ENCODE assay signal across 1 cellular context in the genomic region with DNA sequence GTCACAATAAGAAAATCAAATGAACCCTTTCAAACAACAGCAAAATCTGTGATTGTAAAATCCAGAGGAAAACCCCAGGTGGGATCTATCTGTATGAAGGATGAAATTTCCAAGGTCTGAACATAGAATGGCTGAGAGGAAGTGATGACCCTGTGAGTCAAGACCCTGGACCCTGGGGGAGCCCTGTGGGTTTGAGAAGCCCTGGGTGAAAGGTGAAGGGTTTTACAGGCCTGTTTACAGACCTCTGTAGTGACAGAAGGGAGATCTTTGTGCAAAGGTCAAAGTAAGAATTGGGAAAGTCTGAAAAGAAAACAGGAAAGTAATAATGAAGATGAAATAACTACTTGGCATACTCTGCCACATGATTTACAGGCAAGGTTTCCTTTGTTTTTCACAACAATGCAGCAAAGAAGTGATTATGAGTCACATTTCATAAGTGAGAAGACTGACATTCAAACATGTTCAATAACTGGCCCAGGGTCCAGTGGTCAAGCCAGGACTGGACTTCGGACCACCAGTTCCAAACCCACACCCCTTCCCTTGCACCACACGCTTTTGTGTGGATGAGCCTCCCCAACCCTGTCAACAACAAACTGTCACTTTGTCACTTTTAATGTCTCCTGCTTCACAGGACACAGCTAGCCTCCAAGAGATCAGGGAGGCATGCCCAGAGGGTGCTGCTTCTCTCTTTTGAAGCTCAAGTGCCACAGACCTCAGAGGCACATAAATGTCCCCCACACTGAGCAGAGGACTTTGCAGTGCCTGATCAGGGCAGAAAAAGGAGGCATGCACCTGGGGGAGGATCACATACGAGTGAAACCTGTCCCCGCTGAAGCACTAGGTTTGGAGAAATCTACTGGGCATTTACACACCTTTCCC.
TF ChIP-seq lines count a peak whose summit lies in the region.

No MANE protein-coding gene starts in this region.

TF ChIP-seq in HepG2, 621 proteins besides CTCF, POLR2A, EP300 and RAD21 (continued from another document and continues in another):
- TF ChIP-seq, protein P1, sequence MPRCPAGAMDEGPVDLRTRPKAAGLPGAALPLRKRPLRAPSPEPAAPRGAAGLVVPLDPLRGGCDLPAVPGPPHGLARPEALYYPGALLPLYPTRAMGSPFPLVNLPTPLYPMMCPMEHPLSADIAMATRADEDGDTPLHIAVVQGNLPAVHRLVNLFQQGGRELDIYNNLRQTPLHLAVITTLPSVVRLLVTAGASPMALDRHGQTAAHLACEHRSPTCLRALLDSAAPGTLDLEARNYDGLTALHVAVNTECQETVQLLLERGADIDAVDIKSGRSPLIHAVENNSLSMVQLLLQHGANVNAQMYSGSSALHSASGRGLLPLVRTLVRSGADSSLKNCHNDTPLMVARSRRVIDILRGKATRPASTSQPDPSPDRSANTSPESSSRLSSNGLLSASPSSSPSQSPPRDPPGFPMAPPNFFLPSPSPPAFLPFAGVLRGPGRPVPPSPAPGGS (CRISPR knock-in tag; IDR thresholded peaks at IDR 0.05), result no peak
- TF ChIP-seq SIN3A (IDR thresholded peaks at IDR 0.05; ENCODE audit: borderline replicate concordance, low read depth, low read length) (no peak), TBX3 (IDR thresholded peaks at IDR 0.05; ENCODE audit: borderline replicate concordance) (no peak), SIN3B (IDR thresholded peaks at IDR 0.05; ENCODE audit: low read length) (no peak), NR2C2 (CRISPR knock-in tag; IDR thresholded peaks at IDR 0.05; ENCODE audit: borderline replicate concordance) (0 out of 2 replicates have a peak, but pooled peaks have one; percentile 37), ZNF569 (CRISPR knock-in tag; IDR thresholded peaks at IDR 0.05; ENCODE audit: borderline replicate concordance) (no peak), KAT8 (CRISPR knock-in tag; IDR thresholded peaks at IDR 0.05) (no peak), ZMYM2 (CRISPR knock-in tag; IDR thresholded peaks at IDR 0.05) (0 out of 2 replicates have a peak, but pooled peaks have one; percentile 40), HNF4A (CRISPR knock-in tag; IDR thresholded peaks at IDR 0.05) (peak; percentile 66), RBFOX2 (IDR thresholded peaks at IDR 0.05; ENCODE audit: low read depth, low read length) (no peak), SOX6 (IDR thresholded peaks at IDR 0.05) (no peak), SOX6 (CRISPR knock-in tag; IDR thresholded peaks at IDR 0.05) (peak; percentile 72), NFIC (IDR thresholded peaks at IDR 0.05; ENCODE audit: low read length) (no peak), GATAD2A (CRISPR knock-in tag; IDR thresholded peaks at IDR 0.05) (0 out of 2 replicates have a peak, but pooled peaks have one; percentile 15), BRD4 (CRISPR knock-in tag; IDR thresholded peaks at IDR 0.05) (no peak), NFYB (CRISPR knock-in tag; IDR thresholded peaks at IDR 0.05) (no peak), GTF2F1 (IDR thresholded peaks at IDR 0.05; ENCODE audit: low read length) (no peak), HNF4G (IDR thresholded peaks at IDR 0.05; ENCODE audit: borderline replicate concordance, low read depth, low read length) (peak; percentile 74), HNF4G (CRISPR knock-in tag; IDR thresholded peaks at IDR 0.05; ENCODE audit: borderline replicate concordance, low read depth) (no peak), EHMT2 (IDR thresholded peaks at IDR 0.05; ENCODE audit: borderline replicate concordance, low read depth, low read length) (peak; percentile 48; the same call in 1 of the 2 replicates), NR2F6 (IDR thresholded peaks at IDR 0.05) (peak; percentile 34; the same call in 1 of the 2 replicates), NR2F6 (CRISPR knock-in tag; IDR thresholded peaks at IDR 0.05) (no peak), MTF1 (CRISPR knock-in tag; IDR thresholded peaks at IDR 0.05) (no peak), LCORL (IDR thresholded peaks at IDR 0.05) (no peak), LCORL (CRISPR knock-in tag; IDR thresholded peaks at IDR 0.05) (no peak), NR2F2 (IDR thresholded peaks at IDR 0.05; ENCODE audit: borderline replicate concordance, low read depth) (no peak), YY1 (IDR thresholded peaks at IDR 0.05; ENCODE audit: insufficient read depth, insufficient replicate concordance, low read depth, low read length) (no peak)
- TF ChIP-seq, protein P2, sequence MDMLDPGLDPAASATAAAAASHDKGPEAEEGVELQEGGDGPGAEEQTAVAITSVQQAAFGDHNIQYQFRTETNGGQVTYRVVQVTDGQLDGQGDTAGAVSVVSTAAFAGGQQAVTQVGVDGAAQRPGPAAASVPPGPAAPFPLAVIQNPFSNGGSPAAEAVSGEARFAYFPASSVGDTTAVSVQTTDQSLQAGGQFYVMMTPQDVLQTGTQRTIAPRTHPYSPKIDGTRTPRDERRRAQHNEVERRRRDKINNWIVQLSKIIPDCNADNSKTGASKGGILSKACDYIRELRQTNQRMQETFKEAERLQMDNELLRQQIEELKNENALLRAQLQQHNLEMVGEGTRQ (IDR thresholded peaks at IDR 0.05; ENCODE audit: low read depth, low read length), result no peak
- TF ChIP-seq, protein P2 (CRISPR knock-in tag; IDR thresholded peaks at IDR 0.05; ENCODE audit: borderline replicate concordance), result no peak
- TF ChIP-seq, protein P3, sequence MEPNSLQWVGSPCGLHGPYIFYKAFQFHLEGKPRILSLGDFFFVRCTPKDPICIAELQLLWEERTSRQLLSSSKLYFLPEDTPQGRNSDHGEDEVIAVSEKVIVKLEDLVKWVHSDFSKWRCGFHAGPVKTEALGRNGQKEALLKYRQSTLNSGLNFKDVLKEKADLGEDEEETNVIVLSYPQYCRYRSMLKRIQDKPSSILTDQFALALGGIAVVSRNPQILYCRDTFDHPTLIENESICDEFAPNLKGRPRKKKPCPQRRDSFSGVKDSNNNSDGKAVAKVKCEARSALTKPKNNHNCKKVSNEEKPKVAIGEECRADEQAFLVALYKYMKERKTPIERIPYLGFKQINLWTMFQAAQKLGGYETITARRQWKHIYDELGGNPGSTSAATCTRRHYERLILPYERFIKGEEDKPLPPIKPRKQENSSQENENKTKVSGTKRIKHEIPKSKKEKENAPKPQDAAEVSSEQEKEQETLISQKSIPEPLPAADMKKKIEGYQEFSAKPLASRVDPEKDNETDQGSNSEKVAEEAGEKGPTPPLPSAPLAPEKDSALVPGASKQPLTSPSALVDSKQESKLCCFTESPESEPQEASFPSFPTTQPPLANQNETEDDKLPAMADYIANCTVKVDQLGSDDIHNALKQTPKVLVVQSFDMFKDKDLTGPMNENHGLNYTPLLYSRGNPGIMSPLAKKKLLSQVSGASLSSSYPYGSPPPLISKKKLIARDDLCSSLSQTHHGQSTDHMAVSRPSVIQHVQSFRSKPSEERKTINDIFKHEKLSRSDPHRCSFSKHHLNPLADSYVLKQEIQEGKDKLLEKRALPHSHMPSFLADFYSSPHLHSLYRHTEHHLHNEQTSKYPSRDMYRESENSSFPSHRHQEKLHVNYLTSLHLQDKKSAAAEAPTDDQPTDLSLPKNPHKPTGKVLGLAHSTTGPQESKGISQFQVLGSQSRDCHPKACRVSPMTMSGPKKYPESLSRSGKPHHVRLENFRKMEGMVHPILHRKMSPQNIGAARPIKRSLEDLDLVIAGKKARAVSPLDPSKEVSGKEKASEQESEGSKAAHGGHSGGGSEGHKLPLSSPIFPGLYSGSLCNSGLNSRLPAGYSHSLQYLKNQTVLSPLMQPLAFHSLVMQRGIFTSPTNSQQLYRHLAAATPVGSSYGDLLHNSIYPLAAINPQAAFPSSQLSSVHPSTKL (CRISPR knock-in tag; IDR thresholded peaks at IDR 0.05), result peak; percentile 35; the same call in 1 of the 2 replicates
- TF ChIP-seq, protein P4, sequence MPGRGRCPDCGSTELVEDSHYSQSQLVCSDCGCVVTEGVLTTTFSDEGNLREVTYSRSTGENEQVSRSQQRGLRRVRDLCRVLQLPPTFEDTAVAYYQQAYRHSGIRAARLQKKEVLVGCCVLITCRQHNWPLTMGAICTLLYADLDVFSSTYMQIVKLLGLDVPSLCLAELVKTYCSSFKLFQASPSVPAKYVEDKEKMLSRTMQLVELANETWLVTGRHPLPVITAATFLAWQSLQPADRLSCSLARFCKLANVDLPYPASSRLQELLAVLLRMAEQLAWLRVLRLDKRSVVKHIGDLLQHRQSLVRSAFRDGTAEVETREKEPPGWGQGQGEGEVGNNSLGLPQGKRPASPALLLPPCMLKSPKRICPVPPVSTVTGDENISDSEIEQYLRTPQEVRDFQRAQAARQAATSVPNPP (CRISPR knock-in tag; IDR thresholded peaks at IDR 0.05), result no peak
- TF ChIP-seq, protein P5, sequence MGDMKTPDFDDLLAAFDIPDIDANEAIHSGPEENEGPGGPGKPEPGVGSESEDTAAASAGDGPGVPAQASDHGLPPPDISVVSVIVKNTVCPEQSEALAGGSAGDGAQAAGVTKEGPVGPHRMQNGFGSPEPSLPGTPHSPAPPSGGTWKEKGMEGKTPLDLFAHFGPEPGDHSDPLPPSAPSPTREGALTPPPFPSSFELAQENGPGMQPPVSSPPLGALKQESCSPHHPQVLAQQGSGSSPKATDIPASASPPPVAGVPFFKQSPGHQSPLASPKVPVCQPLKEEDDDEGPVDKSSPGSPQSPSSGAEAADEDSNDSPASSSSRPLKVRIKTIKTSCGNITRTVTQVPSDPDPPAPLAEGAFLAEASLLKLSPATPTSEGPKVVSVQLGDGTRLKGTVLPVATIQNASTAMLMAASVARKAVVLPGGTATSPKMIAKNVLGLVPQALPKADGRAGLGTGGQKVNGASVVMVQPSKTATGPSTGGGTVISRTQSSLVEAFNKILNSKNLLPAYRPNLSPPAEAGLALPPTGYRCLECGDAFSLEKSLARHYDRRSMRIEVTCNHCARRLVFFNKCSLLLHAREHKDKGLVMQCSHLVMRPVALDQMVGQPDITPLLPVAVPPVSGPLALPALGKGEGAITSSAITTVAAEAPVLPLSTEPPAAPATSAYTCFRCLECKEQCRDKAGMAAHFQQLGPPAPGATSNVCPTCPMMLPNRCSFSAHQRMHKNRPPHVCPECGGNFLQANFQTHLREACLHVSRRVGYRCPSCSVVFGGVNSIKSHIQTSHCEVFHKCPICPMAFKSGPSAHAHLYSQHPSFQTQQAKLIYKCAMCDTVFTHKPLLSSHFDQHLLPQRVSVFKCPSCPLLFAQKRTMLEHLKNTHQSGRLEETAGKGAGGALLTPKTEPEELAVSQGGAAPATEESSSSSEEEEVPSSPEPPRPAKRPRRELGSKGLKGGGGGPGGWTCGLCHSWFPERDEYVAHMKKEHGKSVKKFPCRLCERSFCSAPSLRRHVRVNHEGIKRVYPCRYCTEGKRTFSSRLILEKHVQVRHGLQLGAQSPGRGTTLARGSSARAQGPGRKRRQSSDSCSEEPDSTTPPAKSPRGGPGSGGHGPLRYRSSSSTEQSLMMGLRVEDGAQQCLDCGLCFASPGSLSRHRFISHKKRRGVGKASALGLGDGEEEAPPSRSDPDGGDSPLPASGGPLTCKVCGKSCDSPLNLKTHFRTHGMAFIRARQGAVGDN (CRISPR knock-in tag; IDR thresholded peaks at IDR 0.05), result no peak
- TF ChIP-seq, protein P6, sequence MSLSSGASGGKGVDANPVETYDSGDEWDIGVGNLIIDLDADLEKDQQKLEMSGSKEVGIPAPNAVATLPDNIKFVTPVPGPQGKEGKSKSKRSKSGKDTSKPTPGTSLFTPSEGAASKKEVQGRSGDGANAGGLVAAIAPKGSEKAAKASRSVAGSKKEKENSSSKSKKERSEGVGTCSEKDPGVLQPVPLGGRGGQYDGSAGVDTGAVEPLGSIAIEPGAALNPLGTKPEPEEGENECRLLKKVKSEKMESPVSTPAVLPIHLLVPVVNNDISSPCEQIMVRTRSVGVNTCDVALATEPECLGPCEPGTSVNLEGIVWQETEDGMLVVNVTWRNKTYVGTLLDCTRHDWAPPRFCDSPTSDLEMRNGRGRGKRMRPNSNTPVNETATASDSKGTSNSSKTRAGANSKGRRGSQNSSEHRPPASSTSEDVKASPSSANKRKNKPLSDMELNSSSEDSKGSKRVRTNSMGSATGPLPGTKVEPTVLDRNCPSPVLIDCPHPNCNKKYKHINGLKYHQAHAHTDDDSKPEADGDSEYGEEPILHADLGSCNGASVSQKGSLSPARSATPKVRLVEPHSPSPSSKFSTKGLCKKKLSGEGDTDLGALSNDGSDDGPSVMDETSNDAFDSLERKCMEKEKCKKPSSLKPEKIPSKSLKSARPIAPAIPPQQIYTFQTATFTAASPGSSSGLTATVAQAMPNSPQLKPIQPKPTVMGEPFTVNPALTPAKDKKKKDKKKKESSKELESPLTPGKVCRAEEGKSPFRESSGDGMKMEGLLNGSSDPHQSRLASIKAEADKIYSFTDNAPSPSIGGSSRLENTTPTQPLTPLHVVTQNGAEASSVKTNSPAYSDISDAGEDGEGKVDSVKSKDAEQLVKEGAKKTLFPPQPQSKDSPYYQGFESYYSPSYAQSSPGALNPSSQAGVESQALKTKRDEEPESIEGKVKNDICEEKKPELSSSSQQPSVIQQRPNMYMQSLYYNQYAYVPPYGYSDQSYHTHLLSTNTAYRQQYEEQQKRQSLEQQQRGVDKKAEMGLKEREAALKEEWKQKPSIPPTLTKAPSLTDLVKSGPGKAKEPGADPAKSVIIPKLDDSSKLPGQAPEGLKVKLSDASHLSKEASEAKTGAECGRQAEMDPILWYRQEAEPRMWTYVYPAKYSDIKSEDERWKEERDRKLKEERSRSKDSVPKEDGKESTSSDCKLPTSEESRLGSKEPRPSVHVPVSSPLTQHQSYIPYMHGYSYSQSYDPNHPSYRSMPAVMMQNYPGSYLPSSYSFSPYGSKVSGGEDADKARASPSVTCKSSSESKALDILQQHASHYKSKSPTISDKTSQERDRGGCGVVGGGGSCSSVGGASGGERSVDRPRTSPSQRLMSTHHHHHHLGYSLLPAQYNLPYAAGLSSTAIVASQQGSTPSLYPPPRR (CRISPR knock-in tag; IDR thresholded peaks at IDR 0.05; ENCODE audit: borderline replicate concordance), result no peak
- TF ChIP-seq, protein P7, sequence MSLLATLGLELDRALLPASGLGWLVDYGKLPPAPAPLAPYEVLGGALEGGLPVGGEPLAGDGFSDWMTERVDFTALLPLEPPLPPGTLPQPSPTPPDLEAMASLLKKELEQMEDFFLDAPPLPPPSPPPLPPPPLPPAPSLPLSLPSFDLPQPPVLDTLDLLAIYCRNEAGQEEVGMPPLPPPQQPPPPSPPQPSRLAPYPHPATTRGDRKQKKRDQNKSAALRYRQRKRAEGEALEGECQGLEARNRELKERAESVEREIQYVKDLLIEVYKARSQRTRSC (CRISPR knock-in tag; IDR thresholded peaks at IDR 0.05; ENCODE audit: low read depth), result no peak
- TF ChIP-seq, protein P8, sequence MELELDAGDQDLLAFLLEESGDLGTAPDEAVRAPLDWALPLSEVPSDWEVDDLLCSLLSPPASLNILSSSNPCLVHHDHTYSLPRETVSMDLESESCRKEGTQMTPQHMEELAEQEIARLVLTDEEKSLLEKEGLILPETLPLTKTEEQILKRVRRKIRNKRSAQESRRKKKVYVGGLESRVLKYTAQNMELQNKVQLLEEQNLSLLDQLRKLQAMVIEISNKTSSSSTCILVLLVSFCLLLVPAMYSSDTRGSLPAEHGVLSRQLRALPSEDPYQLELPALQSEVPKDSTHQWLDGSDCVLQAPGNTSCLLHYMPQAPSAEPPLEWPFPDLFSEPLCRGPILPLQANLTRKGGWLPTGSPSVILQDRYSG (CRISPR knock-in tag; IDR thresholded peaks at IDR 0.05), result no peak
